ENCODE assay signal across 1 cellular context in the genomic region with DNA sequence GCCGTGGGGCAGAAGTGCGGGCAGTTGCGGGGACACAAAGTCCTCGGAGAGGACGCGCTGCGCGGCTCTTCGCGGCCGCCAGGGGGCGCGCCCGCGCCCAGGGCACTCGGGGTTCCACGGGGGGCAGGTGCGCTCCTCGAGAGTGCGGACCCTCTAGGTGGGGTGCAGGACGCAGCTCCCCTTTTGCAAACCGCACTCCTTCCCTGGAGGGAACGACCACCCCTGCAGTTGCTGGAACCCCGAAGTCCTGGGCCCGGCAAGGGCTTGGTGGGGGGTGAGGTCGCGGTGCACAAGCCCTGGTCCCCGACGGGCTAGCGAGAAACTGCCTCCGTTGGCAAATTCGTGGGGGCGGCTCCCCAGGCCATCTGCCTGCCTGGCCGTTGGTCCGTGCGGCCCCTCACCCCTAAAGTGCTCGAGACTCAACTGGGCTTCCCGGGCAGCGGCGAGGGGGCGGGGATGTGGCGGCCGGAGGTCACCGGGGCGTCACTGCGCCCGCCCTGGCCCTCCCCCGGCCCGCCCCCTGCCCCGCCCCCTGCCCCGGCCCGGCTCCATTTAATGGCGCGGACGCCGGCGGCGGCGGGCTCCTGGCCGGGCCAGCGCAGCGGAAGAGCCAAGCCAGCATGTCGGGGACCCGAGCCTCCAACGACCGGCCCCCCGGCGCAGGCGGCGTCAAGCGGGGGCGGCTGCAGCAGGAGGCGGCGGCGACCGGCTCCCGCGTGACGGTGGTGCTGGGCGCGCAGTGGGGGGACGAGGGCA.
A peak's percentile ranks its signal among the peaks of the same experiment; 100 is the strongest.
TF ChIP-seq lines count a peak whose summit lies in the region.

Gene ADSS1, plus strand, starts transcription at position 579 of the 756 bp plus-strand sequence. Its CDS starts 42 bp downstream, at position 621.

TF ChIP-seq in HepG2, 621 proteins besides CTCF, POLR2A, EP300 and RAD21 (continued from another document and continues in another):
- peak; percentile 93; the same call in 1 of the 2 replicates for TF ChIP-seq ZBTB10 (CRISPR knock-in tag; IDR thresholded peaks at IDR 0.05; ENCODE audit: borderline replicate concordance)
- peak; percentile 92; the same call in 1 of the 2 replicates for TF ChIP-seq ZNF773 (CRISPR knock-in tag; IDR thresholded peaks at IDR 0.05; ENCODE audit: borderline replicate concordance)
- no peak for TF ChIP-seq ZNF850 (CRISPR knock-in tag; conservative IDR thresholded peaks at IDR 0.05)
- peak; percentile 62; the same call in 1 of the 2 replicates for TF ChIP-seq ZNF772 (CRISPR knock-in tag; IDR thresholded peaks at IDR 0.05)
- 0 out of 2 replicates have a peak, but pooled peaks have one; percentile 17 for TF ChIP-seq KLF11 (CRISPR knock-in tag; IDR thresholded peaks at IDR 0.05)
- TF ChIP-seq SP1 (IDR thresholded peaks at IDR 0.05), result no peak
- peak; percentile 28; the same call in 1 of the 2 replicates for TF ChIP-seq SP1 (CRISPR knock-in tag; IDR thresholded peaks at IDR 0.05)
- TF ChIP-seq, protein P1, sequence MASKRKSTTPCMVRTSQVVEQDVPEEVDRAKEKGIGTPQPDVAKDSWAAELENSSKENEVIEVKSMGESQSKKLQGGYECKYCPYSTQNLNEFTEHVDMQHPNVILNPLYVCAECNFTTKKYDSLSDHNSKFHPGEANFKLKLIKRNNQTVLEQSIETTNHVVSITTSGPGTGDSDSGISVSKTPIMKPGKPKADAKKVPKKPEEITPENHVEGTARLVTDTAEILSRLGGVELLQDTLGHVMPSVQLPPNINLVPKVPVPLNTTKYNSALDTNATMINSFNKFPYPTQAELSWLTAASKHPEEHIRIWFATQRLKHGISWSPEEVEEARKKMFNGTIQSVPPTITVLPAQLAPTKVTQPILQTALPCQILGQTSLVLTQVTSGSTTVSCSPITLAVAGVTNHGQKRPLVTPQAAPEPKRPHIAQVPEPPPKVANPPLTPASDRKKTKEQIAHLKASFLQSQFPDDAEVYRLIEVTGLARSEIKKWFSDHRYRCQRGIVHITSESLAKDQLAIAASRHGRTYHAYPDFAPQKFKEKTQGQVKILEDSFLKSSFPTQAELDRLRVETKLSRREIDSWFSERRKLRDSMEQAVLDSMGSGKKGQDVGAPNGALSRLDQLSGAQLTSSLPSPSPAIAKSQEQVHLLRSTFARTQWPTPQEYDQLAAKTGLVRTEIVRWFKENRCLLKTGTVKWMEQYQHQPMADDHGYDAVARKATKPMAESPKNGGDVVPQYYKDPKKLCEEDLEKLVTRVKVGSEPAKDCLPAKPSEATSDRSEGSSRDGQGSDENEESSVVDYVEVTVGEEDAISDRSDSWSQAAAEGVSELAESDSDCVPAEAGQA (IDR thresholded peaks at IDR 0.05; ENCODE audit: low read depth), result no peak
- TF ChIP-seq, protein P1 (CRISPR knock-in tag; IDR thresholded peaks at IDR 0.05; ENCODE audit: borderline replicate concordance), result 0 out of 2 replicates have a peak, but pooled peaks have one; percentile 56
- TF ChIP-seq, protein P2, sequence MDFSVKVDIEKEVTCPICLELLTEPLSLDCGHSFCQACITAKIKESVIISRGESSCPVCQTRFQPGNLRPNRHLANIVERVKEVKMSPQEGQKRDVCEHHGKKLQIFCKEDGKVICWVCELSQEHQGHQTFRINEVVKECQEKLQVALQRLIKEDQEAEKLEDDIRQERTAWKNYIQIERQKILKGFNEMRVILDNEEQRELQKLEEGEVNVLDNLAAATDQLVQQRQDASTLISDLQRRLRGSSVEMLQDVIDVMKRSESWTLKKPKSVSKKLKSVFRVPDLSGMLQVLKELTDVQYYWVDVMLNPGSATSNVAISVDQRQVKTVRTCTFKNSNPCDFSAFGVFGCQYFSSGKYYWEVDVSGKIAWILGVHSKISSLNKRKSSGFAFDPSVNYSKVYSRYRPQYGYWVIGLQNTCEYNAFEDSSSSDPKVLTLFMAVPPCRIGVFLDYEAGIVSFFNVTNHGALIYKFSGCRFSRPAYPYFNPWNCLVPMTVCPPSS (IDR thresholded peaks at IDR 0.05), result no peak
- TF ChIP-seq ZMYM4 (CRISPR knock-in tag; IDR thresholded peaks at IDR 0.05), result peak; percentile 56; the same call in 1 of the 2 replicates
- TF ChIP-seq, protein P3, sequence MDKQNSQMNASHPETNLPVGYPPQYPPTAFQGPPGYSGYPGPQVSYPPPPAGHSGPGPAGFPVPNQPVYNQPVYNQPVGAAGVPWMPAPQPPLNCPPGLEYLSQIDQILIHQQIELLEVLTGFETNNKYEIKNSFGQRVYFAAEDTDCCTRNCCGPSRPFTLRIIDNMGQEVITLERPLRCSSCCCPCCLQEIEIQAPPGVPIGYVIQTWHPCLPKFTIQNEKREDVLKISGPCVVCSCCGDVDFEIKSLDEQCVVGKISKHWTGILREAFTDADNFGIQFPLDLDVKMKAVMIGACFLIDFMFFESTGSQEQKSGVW (CRISPR knock-in tag; IDR thresholded peaks at IDR 0.05; ENCODE audit: borderline replicate concordance), result no peak
- TF ChIP-seq ZNF253 (CRISPR knock-in tag; IDR thresholded peaks at IDR 0.05; ENCODE audit: borderline replicate concordance), result no peak
- TF ChIP-seq ZSCAN21 (CRISPR knock-in tag; IDR thresholded peaks at IDR 0.05; ENCODE audit: borderline replicate concordance), result no peak; the same call in 1 of the 2 replicates
- TF ChIP-seq HNRNPL (IDR thresholded peaks at IDR 0.05; ENCODE audit: low read depth, low read length), result peak; percentile 42; the same call in 1 of the 2 replicates
- no peak for TF ChIP-seq GFI1 (CRISPR knock-in tag; IDR thresholded peaks at IDR 0.05; ENCODE audit: borderline replicate concordance)
- no peak for TF ChIP-seq ESRRA (CRISPR knock-in tag; IDR thresholded peaks at IDR 0.05; ENCODE audit: low read depth)
- no peak for TF ChIP-seq E2F2 (CRISPR knock-in tag; IDR thresholded peaks at IDR 0.05; ENCODE audit: borderline replicate concordance)
- 0 out of 2 replicates have a peak, but pooled peaks have one; percentile 57 for TF ChIP-seq ZBTB39 (CRISPR knock-in tag; IDR thresholded peaks at IDR 0.05)
- TF ChIP-seq ZNF367 (CRISPR knock-in tag; IDR thresholded peaks at IDR 0.05; ENCODE audit: borderline replicate concordance), result no peak
- TF ChIP-seq, protein P4, sequence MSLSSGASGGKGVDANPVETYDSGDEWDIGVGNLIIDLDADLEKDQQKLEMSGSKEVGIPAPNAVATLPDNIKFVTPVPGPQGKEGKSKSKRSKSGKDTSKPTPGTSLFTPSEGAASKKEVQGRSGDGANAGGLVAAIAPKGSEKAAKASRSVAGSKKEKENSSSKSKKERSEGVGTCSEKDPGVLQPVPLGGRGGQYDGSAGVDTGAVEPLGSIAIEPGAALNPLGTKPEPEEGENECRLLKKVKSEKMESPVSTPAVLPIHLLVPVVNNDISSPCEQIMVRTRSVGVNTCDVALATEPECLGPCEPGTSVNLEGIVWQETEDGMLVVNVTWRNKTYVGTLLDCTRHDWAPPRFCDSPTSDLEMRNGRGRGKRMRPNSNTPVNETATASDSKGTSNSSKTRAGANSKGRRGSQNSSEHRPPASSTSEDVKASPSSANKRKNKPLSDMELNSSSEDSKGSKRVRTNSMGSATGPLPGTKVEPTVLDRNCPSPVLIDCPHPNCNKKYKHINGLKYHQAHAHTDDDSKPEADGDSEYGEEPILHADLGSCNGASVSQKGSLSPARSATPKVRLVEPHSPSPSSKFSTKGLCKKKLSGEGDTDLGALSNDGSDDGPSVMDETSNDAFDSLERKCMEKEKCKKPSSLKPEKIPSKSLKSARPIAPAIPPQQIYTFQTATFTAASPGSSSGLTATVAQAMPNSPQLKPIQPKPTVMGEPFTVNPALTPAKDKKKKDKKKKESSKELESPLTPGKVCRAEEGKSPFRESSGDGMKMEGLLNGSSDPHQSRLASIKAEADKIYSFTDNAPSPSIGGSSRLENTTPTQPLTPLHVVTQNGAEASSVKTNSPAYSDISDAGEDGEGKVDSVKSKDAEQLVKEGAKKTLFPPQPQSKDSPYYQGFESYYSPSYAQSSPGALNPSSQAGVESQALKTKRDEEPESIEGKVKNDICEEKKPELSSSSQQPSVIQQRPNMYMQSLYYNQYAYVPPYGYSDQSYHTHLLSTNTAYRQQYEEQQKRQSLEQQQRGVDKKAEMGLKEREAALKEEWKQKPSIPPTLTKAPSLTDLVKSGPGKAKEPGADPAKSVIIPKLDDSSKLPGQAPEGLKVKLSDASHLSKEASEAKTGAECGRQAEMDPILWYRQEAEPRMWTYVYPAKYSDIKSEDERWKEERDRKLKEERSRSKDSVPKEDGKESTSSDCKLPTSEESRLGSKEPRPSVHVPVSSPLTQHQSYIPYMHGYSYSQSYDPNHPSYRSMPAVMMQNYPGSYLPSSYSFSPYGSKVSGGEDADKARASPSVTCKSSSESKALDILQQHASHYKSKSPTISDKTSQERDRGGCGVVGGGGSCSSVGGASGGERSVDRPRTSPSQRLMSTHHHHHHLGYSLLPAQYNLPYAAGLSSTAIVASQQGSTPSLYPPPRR (CRISPR knock-in tag; IDR thresholded peaks at IDR 0.05; ENCODE audit: borderline replicate concordance), result 0 out of 2 replicates have a peak, but pooled peaks have one; percentile 27
- peak; percentile 42; the same call in 1 of the 2 replicates for TF ChIP-seq ZNF670 (CRISPR knock-in tag; IDR thresholded peaks at IDR 0.05; ENCODE audit: borderline replicate concordance)
- TF ChIP-seq GRHL1 (CRISPR knock-in tag; conservative IDR thresholded peaks at IDR 0.05), result no peak
- TF ChIP-seq THAP8 (CRISPR knock-in tag; IDR thresholded peaks at IDR 0.05; ENCODE audit: borderline replicate concordance), result 0 out of 2 replicates have a peak, but pooled peaks have one; percentile 14
- no peak for TF ChIP-seq GTF2F1 (IDR thresholded peaks at IDR 0.05; ENCODE audit: low read length)
- peak; percentile 66; the same call in 1 of the 2 replicates for TF ChIP-seq MTA1 (CRISPR knock-in tag; IDR thresholded peaks at IDR 0.05; ENCODE audit: borderline replicate concordance)
